In the genomic region with DNA sequence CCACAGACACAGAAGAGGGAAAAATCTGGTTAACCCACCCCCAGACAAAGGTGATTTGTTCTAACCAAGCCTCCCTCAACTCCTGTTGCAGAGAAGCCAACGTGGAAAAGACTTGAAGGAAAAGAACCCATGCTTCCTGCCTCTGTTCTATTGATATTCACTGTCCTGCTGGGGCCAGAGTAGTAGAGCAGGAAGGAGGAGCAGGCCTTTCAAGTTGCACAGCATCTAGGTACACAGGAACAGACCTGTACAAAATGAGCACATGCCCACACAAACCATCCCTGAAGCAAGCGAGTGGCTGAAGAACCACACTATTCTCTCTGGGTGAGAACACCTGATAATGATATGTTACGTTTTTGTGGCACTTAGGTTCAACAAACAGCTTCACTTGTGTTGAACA, we compare ENCODE assay signal across 26 cellular contexts. TPM values are rescaled to one million over a fixed set of nuclear protein-coding genes. Genes with fewer than 3 reads are reported as not detected.
DNase-seq lines count a peak whose midpoint lies in the region; ATAC-seq and TF ChIP-seq lines count a peak whose summit lies in the region.
"Had no signal": no experiment of that assay in that cellular context is flagged by ENCODE, and none has a peak within 500 bp of the region (broad histone marks: within the 10 kb centered on the region; RNA-seq: fewer than 3 reads in every experiment).

No MANE protein-coding gene starts in this region.

- no peaks in the 10 kb centered on the region for H3K27me3 Mint-ChIP-seq in T-helper 2 cell treated with Interferon-gamma antibody and Interleukin-4, amounts not matched to agents 5 μg/mL and 100 μg/mL, for 36 hours (ENCODE audit: low read depth)
- no peaks in the 10 kb centered on the region for H3K27me3 Mint-ChIP-seq in CD8-positive, alpha-beta T cell (ENCODE audit: low read depth)
- no peaks in the 10 kb centered on the region for H3K27me3 Mint-ChIP-seq in activated naive CD8-positive, alpha-beta T cell
- H3K27me3 Mint-ChIP-seq: stimulated activated naive B cell treated with anti-CD40 and anti-IgM and Interleukin-4, amounts not matched to agents 10 μg/mL and 1 μg/mL and 100 μg/mL, for 72 hours had no signal

- H3K4me1 Mint-ChIP-seq in T-helper 2 cell treated with Interferon-gamma antibody and Interleukin-4, amounts not matched to agents 5 μg/mL and 100 μg/mL, for 36 hours (ENCODE audit: low read depth), result peaks cover 92% of the 10 kb centered on the region
- H3K4me1 Mint-ChIP-seq in CD8-positive, alpha-beta T cell (ENCODE audit: low read depth), result peaks cover 99% of the 10 kb centered on the region
- peaks cover 99% of the 10 kb centered on the region for H3K4me1 Mint-ChIP-seq in activated naive CD8-positive, alpha-beta T cell (ENCODE audit: low read depth)

- no peaks in the 10 kb centered on the region for H3K9me3 Mint-ChIP-seq in T-helper 2 cell treated with Interferon-gamma antibody and Interleukin-4, amounts not matched to agents 5 μg/mL and 100 μg/mL, for 36 hours
- no peaks in the 10 kb centered on the region for H3K9me3 Mint-ChIP-seq in CD8-positive, alpha-beta T cell
- no peaks in the 10 kb centered on the region for H3K9me3 Mint-ChIP-seq in activated naive CD8-positive, alpha-beta T cell (ENCODE audit: low read depth)
- H3K9me3 Mint-ChIP-seq: stimulated activated naive B cell treated with anti-CD40 and anti-IgM and Interleukin-4, amounts not matched to agents 10 μg/mL and 1 μg/mL and 100 μg/mL, for 72 hours had no signal

- no peak overlapping the region for H3K4me3 Mint-ChIP-seq in T-helper 2 cell treated with Interferon-gamma antibody and Interleukin-4, amounts not matched to agents 5 μg/mL and 100 μg/mL, for 36 hours
- H3K4me3 Mint-ChIP-seq in CD8-positive, alpha-beta T cell, result peak overlapping the region; percentile 23
- H3K4me3 Mint-ChIP-seq in activated naive CD8-positive, alpha-beta T cell, result no peak overlapping the region
- H3K4me3 Mint-ChIP-seq: stimulated activated naive B cell treated with anti-CD40 and anti-IgM and Interleukin-4, amounts not matched to agents 10 μg/mL and 1 μg/mL and 100 μg/mL, for 72 hours had no signal

- H3K27me3 ChIP-seq in CD8-positive, alpha-beta T cell (ENCODE audit: insufficient read depth, low read length), result no peaks in the 10 kb centered on the region
- H3K27me3 ChIP-seq: breast epithelium, tibial nerve had no signal

- CTCF ChIA-PET in CD8-positive, alpha-beta T cell (lab: Charles Lee), result interaction anchor here (0.8 to 5.7 kb wide), 8 partner anchors 13 to 165 kb away, joined by 3 to 36 read pairs (median 6); a partner anchor contains a TSS

- no peak overlapping the region for H3K27ac ChIP-seq in CD8-positive, alpha-beta T cell (ENCODE audit: low read depth, low read length)
- H3K27ac ChIP-seq: breast epithelium, coronary artery, RWPE1, SK-N-MC, tibial nerve had no signal

- peaks cover 94% of the 10 kb centered on the region for H3K4me1 ChIP-seq in CD8-positive, alpha-beta T cell (ENCODE audit: insufficient read depth, low read length)
- no peaks in the 10 kb centered on the region for H3K4me1 ChIP-seq in mucosa of descending colon (ENCODE audit: low read depth)
- H3K4me1 ChIP-seq: breast epithelium, Caco-2, tibial nerve had no signal

- no peak overlapping the region for H3K4me3 ChIP-seq in CD8-positive, alpha-beta T cell (ENCODE audit: low read depth, low read length)
- no peak overlapping the region for H3K4me3 ChIP-seq in mucosa of descending colon
- H3K4me3 ChIP-seq: breast epithelium, coronary artery, GM12878, SK-N-MC, tibial nerve had no signal

- H3K27ac Mint-ChIP-seq in T-helper 2 cell treated with Interferon-gamma antibody and Interleukin-4, amounts not matched to agents 5 μg/mL and 100 μg/mL, for 36 hours, result peak overlapping the region; percentile 67
- H3K27ac Mint-ChIP-seq in CD8-positive, alpha-beta T cell, result peak overlapping the region; percentile 89
- peak overlapping the region; percentile 71 for H3K27ac Mint-ChIP-seq in activated naive CD8-positive, alpha-beta T cell
- H3K27ac Mint-ChIP-seq: stimulated activated naive B cell treated with anti-CD40 and anti-IgM and Interleukin-4, amounts not matched to agents 10 μg/mL and 1 μg/mL and 100 μg/mL, for 72 hours had no signal

- H3K9me3 ChIP-seq in CD8-positive, alpha-beta T cell (ENCODE audit: low read length), result no peaks in the 10 kb centered on the region
- no peaks in the 10 kb centered on the region for H3K9me3 ChIP-seq in mucosa of descending colon
- H3K9me3 ChIP-seq: breast epithelium, Caco-2, tibial nerve had no signal

- no peak for ATAC-seq in CD8-positive, alpha-beta T cell
- ATAC-seq in mucosa of descending colon, result peak; percentile 20
- no peak for ATAC-seq in HG02981 (IDR thresholded peaks at IDR 0.05; ENCODE audit: unreplicated experiment)
- ATAC-seq in HG03039 (IDR thresholded peaks at IDR 0.05; ENCODE audit: unreplicated experiment), result no peak
- ATAC-seq: activated CD4-positive, CD25-positive, alpha-beta regulatory T cell treated with anti-CD3 and anti-CD28 coated beads, Interleukin-2, amount 50 U/mL, for 24 hours; GM12878; stimulated activated naive B cell treated with anti-CD40 and anti-IgM and Interleukin-4, amounts not matched to agents 10 μg/mL and 1 μg/mL and 100 μg/mL, for 72 hours had no signal

- intact Hi-C loops in CD8-positive, alpha-beta T cell (cut with DNase I, micrococcal nuclease), result loop anchor here in 1 of 2 experiments (5.0 kb wide), 1 partner anchor 47 kb away; no protein-coding TSS in a partner anchor
- intact Hi-C loops in mucosa of descending colon (cut with DNase I, micrococcal nuclease), result no loop called here

- POLR2A ChIA-PET in CD8-positive, alpha-beta T cell (lab: Charles Lee), result interaction anchor here (0.6 to 1.9 kb wide), 5 partner anchors 8 to 151 kb away, joined by 3 to 5 read pairs (median 3); no protein-coding TSS in a partner anchor

- DNase-seq in T-helper 2 cell treated with Interferon-gamma antibody and Interleukin-4, amounts not matched to agents 5 μg/mL and 100 μg/mL, for 36 hours (ENCODE audit: low spot score), result no peak
- DNase-seq in T-helper 2 cell (no peak), mucosa of descending colon (no peak), NCI-H446 (lab: John Stamatoyannopoulos, UW) (no peak)
- DNase-seq in CD8-positive, alpha-beta T cell, result no peak
- DNase-seq: 8988T; AML-193; Caco-2; DND-41; glutamatergic neuron; HCEC 1CT; Karpas-422; NCI-H1694 treated with DMSO at 0.1 percent for 48 hours; NCI-H69; small intestine; stimulated activated naive B cell treated with anti-CD40 and anti-IgM and Interleukin-4, amounts not matched to agents 10 μg/mL and 1 μg/mL and 100 μg/mL, for 72 hours had no signal

- peaks cover 77% of the 10 kb centered on the region for H3K36me3 Mint-ChIP-seq in T-helper 2 cell treated with Interferon-gamma antibody and Interleukin-4, amounts not matched to agents 5 μg/mL and 100 μg/mL, for 36 hours (ENCODE audit: low read depth)
- H3K36me3 Mint-ChIP-seq in CD8-positive, alpha-beta T cell, result peaks cover 89% of the 10 kb centered on the region
- H3K36me3 Mint-ChIP-seq in activated naive CD8-positive, alpha-beta T cell, result peaks cover 21% of the 10 kb centered on the region

- peaks cover 15% of the 10 kb centered on the region for H3K36me3 ChIP-seq in CD8-positive, alpha-beta T cell (ENCODE audit: insufficient read depth, low read length)
- H3K36me3 ChIP-seq in mucosa of descending colon (ENCODE audit: low read depth), result no peaks in the 10 kb centered on the region
- H3K36me3 ChIP-seq: breast epithelium, tibial nerve had no signal

- TF ChIP-seq CTCF in CD8-positive, alpha-beta T cell (IDR thresholded peaks at IDR 0.05), result no peak
- no peak for TF ChIP-seq CTCF in mucosa of descending colon (IDR thresholded peaks at IDR 0.05)

RNA-seq across cellular contexts. Expression of a gene that starts 29.9 kb away (rescaled TPM):
- 10 to 100 TPM; 58.2 to 65.2 TPM for total RNA-seq in CD8-positive, alpha-beta T cell
- 1 to 10 TPM; 1.2 to 2.6 (median 2.6) TPM for total RNA-seq in mucosa of descending colon

Comparison
In these comparisons a context has a peak if more than half of its experiments do, and no peak if none do; other contexts are left out.
1. RNA of a gene that starts 29.9 kb away (total RNA-seq): 58.2 to 65.2 TPM in CD8-positive, alpha-beta T cell; 1.2 to 2.6 TPM in mucosa of descending colon; every median in the first group is over 10 times any median in the second.
2. Peak in every context shown above with its lines, with median percentiles within 50 percentile points of each other: H3K27ac Mint-ChIP-seq.